8 cellular contexts compared by ENCODE assay signal in genomic region chr19:13115936-13116281, GRCh38. TPM values are rescaled to one million over a fixed set of nuclear protein-coding genes. Genes with fewer than 3 reads are reported as not detected.
DNase-seq lines count a peak whose midpoint lies in the region; ATAC-seq and TF ChIP-seq lines count a peak whose summit lies in the region.

No MANE protein-coding gene starts in this region.

- no peak for DNase-seq in AG04450 (ENCODE audit: low read depth, low spot score)
- DNase-seq in Karpas-422: no peak
- DNase-seq in coronary artery (ENCODE audit: low spot score): no peak
- no peak for DNase-seq in natural killer cell
- no peak for DNase-seq in hepatic stellate cell (ENCODE audit: low spot score)
- DNase-seq in retina: no peak
- DNase-seq in GM13977 (ENCODE audit: low spot score): no peak

- H3K9me2 ChIP-seq in Karpas-422 (replicated peaks; ENCODE audit: insufficient read depth, low read length): no peaks in the 10 kb centered on the region

- H3K27ac ChIP-seq in AG04450 (ENCODE audit: low read depth, low read length): peak overlapping the region; percentile 82
- H3K27ac ChIP-seq in Karpas-422 (ENCODE audit: low read length): peak overlapping the region; percentile 36; the same call in 1 of the 2 replicates
- peak overlapping the region in 1 of 2 donors; percentile 74 for H3K27ac ChIP-seq in coronary artery

- H3K36me3 ChIP-seq in Karpas-422 (ENCODE audit: insufficient read depth, low read length): no peaks in the 10 kb centered on the region

- peak overlapping the region; percentile 84 for H3K9ac ChIP-seq in Karpas-422 (ENCODE audit: low read length)

- peak overlapping the region; percentile 91 for H3K4me2 ChIP-seq in Karpas-422 (ENCODE audit: low read depth, low read length, poor library complexity, severe bottlenecking)

- intact Hi-C loops in natural killer cell (cut with micrococcal nuclease): loop anchor here (1.0 to 2.0 kb wide), 2 partner anchors 13 to 36 kb away; partner anchors contain the start of gene LYL1

- TF ChIP-seq CTCF in AG04450 (IDR thresholded peaks at IDR 0.05; ENCODE audit: low read depth, low read length) (no peak), coronary artery (IDR thresholded peaks at IDR 0.05) (no peak), natural killer cell (IDR thresholded peaks at IDR 0.05) (no peak), GM13977 (IDR thresholded peaks at IDR 0.05; ENCODE audit: extremely low read depth, insufficient read depth, missing control alignments) (no peak)

- peak overlapping the region; percentile 99 for H3K4me3 Mint-ChIP-seq in natural killer cell

- peaks cover 44% of the 10 kb centered on the region for H3K79me2 ChIP-seq in Karpas-422 (ENCODE audit: low read length)

- POLR2A ChIA-PET in AG04450 (lab: Yijun Ruan, JAX): interaction anchor here (0.7 kb wide), 1 partner anchor 11 kb away, joined by 4 read pairs; no protein-coding TSS in a partner anchor

- H3K4me1 ChIP-seq in Karpas-422 (ENCODE audit: low read length): peaks cover 44% of the 10 kb centered on the region

- H2AFZ ChIP-seq in Karpas-422 (ENCODE audit: low read length): peak overlapping the region; percentile 14; the same call in 1 of the 2 replicates

- peaks cover 31 to 45% of the 10 kb centered on the region in 2 donors for H3K4me1 Mint-ChIP-seq in natural killer cell

- no peaks in the 10 kb centered on the region for H3K9me3 Mint-ChIP-seq in natural killer cell

- H3K36me3 Mint-ChIP-seq in natural killer cell: no peaks in the 10 kb centered on the region

- no peaks in the 10 kb centered on the region for H3K27me3 Mint-ChIP-seq in natural killer cell (ENCODE audit: low read depth in 2 of 2)

- H3K9me3 ChIP-seq in AG04450 (ENCODE audit: control insufficient read depth, insufficient read depth, low read length) (peaks cover 4% of the 10 kb centered on the region; the same call in 1 of the 2 replicates), Karpas-422 (ENCODE audit: low read length) (no peaks in the 10 kb centered on the region)

- ATAC-seq in natural killer cell (no peak), HG02610 (IDR thresholded peaks at IDR 0.05; ENCODE audit: unreplicated experiment) (no peak)

- CTCF ChIA-PET in AG04450 (lab: Charles Lee): interaction anchor here (0.6 to 1.7 kb wide), 3 partner anchors 138 to 151 kb away, joined by 3 to 9 read pairs (median 3); no protein-coding TSS in a partner anchor

- peaks cover 21% of the 10 kb centered on the region for H4K20me1 ChIP-seq in Karpas-422 (ENCODE audit: insufficient read depth, low read depth, low read length)

- H3K4me3 ChIP-seq in AG04450 (ENCODE audit: low read depth, low read length) (peak overlapping the region; percentile 98), Karpas-422 (ENCODE audit: low read length) (peak overlapping the region; percentile 97), coronary artery (peak overlapping the region; percentile 89)

- H3K27me3 ChIP-seq in AG04450 (ENCODE audit: control insufficient read depth, insufficient read depth, low read length) (no peaks in the 10 kb centered on the region), Karpas-422 (ENCODE audit: low read length) (no peaks in the 10 kb centered on the region)

- H3K27ac Mint-ChIP-seq in natural killer cell: peak overlapping the region in 1 of 2 donors; percentile 88

- in situ Hi-C loops in GM13977 (cut with MboI; ENCODE audit: low pct_unique_long_range_greater_than_20kb, low sequenced_read_pairs, unreplicated experiment): no loop called here

RNA-seq across cellular contexts. Expression of gene TRMT1, which starts 0.6 kb away (rescaled TPM):
- 17.3 and 21.0 TPM in 2 replicates for polyA plus RNA-seq in AG04450 (2011; rRNA removed)
- polyA minus RNA-seq in AG04450 (2011; rRNA and poly(A)+ RNA removed): 15.6 and 24.6 TPM in 2 replicates
- 35.9 and 69.7 TPM in 2 replicates for total RNA-seq in Karpas-422 (2014; rRNA removed; shearing (Covaris generic); ENCODE audit: low replicate concordance)
- 10 to 100 TPM; 33.8 to 48.5 (median 42.2) TPM for total RNA-seq in natural killer cell

RNA-seq across cellular contexts. Expression of gene NACC1, which starts 2.2 kb away (rescaled TPM):
- 43.4 and 76.4 TPM in 2 replicates for polyA plus RNA-seq in AG04450 (2011; rRNA removed)
- 38.2 and 51.8 TPM in 2 replicates for polyA minus RNA-seq in AG04450 (2011; rRNA and poly(A)+ RNA removed)
- 28.0 and 76.4 TPM in 2 replicates for total RNA-seq in Karpas-422 (2014; rRNA removed; shearing (Covaris generic); ENCODE audit: low replicate concordance)
- 10 to 100 TPM; 41.2 to 48.7 (median 43.4) TPM for total RNA-seq in natural killer cell

RNA-seq across cellular contexts. Expression of gene LYL1, which starts 13.3 kb away (rescaled TPM):
- 0.11 and 0.29 TPM in 2 replicates for polyA plus RNA-seq in AG04450 (2011; rRNA removed)
- polyA minus RNA-seq in AG04450 (2011; rRNA and poly(A)+ RNA removed): 0.14 and 0.17 TPM in 2 replicates
- 99.1 and 285 TPM in 2 replicates for total RNA-seq in Karpas-422 (2014; rRNA removed; shearing (Covaris generic); ENCODE audit: low replicate concordance)
- 1 to 10 TPM; 2.0 to 7.7 (median 6.7) TPM for total RNA-seq in natural killer cell

RNA-seq across cellular contexts. Expression of gene STX10, which starts 34.3 kb away (rescaled TPM):
- 47.9 and 57.6 TPM in 2 replicates for polyA plus RNA-seq in AG04450 (2011; rRNA removed)
- polyA minus RNA-seq in AG04450 (2011; rRNA and poly(A)+ RNA removed): 56.7 and 83.9 TPM in 2 replicates
- 47.0 and 103 TPM in 2 replicates for total RNA-seq in Karpas-422 (2014; rRNA removed; shearing (Covaris generic); ENCODE audit: low replicate concordance)
- total RNA-seq in natural killer cell: 10 to 100 TPM; 39.2 to 46.9 (median 42.0) TPM

RNA-seq across cellular contexts. Expression of gene IER2, which starts 34.3 kb away (rescaled TPM):
- 15.3 and 21.3 TPM in 2 replicates for polyA plus RNA-seq in AG04450 (2011; rRNA removed)
- 8.1 and 10.7 TPM in 2 replicates for polyA minus RNA-seq in AG04450 (2011; rRNA and poly(A)+ RNA removed)
- total RNA-seq in Karpas-422 (2014; rRNA removed; shearing (Covaris generic); ENCODE audit: low replicate concordance): 7.3 and 15.9 TPM in 2 replicates
- total RNA-seq in natural killer cell: 1,000 to 10,000 TPM in 1 of 3 donors, 100 to 1,000 TPM in 2; 668 to 1,112 (median 949) TPM

Comparison
In these comparisons a context has a peak if more than half of its experiments do, and no peak if none do; other contexts are left out.
1. RNA of gene LYL1, which starts 13.3 kb away (total RNA-seq): 99.1 to 285 TPM in Karpas-422; 2.0 to 7.7 TPM in natural killer cell; every median in the first group is over 10 times any median in the second.
2. Peak in every context shown above with its lines, with median percentiles within 50 percentile points of each other: H3K4me3 ChIP-seq.